In genomic region chr9:132584616-132585560, GRCh38 we compare ENCODE assay signal across 18 cellular contexts. TPM values are rescaled to one million over a fixed set of nuclear protein-coding genes. Genes with fewer than 3 reads are reported as not detected.
A peak's percentile ranks its signal among the peaks of the same experiment; 100 is the strongest.
DNase-seq lines count a peak whose midpoint lies in the region; ATAC-seq, FAIRE-seq and TF ChIP-seq lines count a peak whose summit lies in the region.
"Had no signal": no experiment of that assay in that cellular context is flagged by ENCODE, and none has a peak within 500 bp of the region (broad histone marks: within the 10 kb centered on the region; RNA-seq: fewer than 3 reads in every experiment).

No MANE protein-coding gene starts in this region.

- 13% methylated on average over 26 of the region's 29 CpGs for WGBS in K562 (ENCODE audit: insufficient coverage, low coverage, missing lambda C conversion rate)

- DNase-seq in AG08395 (ENCODE audit: low spot score) (peak; percentile 44), HCT116 (ENCODE audit: low read depth, low spot score) (no peak), K562 (ENCODE audit: extremely low read depth in 1 of 4, low spot score in 3 of 4) (no peak), SKM-1 treated with dmso at 0.1 percent for 144 hours (lab: John Stamatoyannopoulos, UW; ENCODE audit: unreplicated experiment) (no peak), BE2C (no peak)
- no peak for DNase-seq in activated CD4-positive, CD25-positive, alpha-beta regulatory T cell (lab: John Stamatoyannopoulos, UW)
- DNase-seq: activated CD4-positive, alpha-beta T cell treated with anti-CD3 and anti-CD28 coated beads for 1 hour; activated T-cell treated with anti-CD3 and anti-CD28 coated beads, Interleukin-2, amount 50 U/mL, for 72 hours; adrenal gland; AML-193; DMS 273 treated with DMSO at 0.1 percent for 48 hours; midbrain; NCI-H2171 had no signal

- no peaks in the 10 kb centered on the region for H3K9me2 ChIP-seq in HCT116 (ENCODE audit: insufficient read depth)

- in situ Hi-C loops in K562 (cut with MboI), result no loop called here

- no peak for ATAC-seq in HCT116
- no peak for ATAC-seq in K562
- ATAC-seq in HG03045 (IDR thresholded peaks at IDR 0.05; ENCODE audit: unreplicated experiment), result no peak
- ATAC-seq: activated T-cell treated with anti-CD3 and anti-CD28 coated beads, Interleukin-2, amount 50 U/mL, for 72 hours had no signal

- no peak for FAIRE-seq in K562 (lab: Jason Lieb, UNC)
- FAIRE-seq: colon had no signal

- no peaks in the 10 kb centered on the region for H3K79me2 ChIP-seq in HCT116 (ENCODE audit: insufficient read depth, low read length)
- H3K79me2 ChIP-seq in K562 (ENCODE audit: control insufficient read depth, insufficient read depth, low read length), result no peaks in the 10 kb centered on the region
- H3K79me2 ChIP-seq: parathyroid adenoma had no signal

- H3K4me2 ChIP-seq in HCT116 (ENCODE audit: low read length), result peak overlapping the region; percentile 16; the same call in 1 of the 2 replicates
- no peak overlapping the region for H3K4me2 ChIP-seq in K562 (ENCODE audit: insufficient read depth, low read length)

- no peak overlapping the region for H3K9ac ChIP-seq in HCT116 (ENCODE audit: low read length)
- no peak overlapping the region for H3K9ac ChIP-seq in K562 (ENCODE audit: insufficient read depth in 1 of 2, low read depth in 2 of 2, low read length in 2 of 2)
- H3K9ac ChIP-seq in iPS-20b (ENCODE audit: low read depth, low read length), result no peak overlapping the region
- H3K9ac ChIP-seq: parathyroid adenoma had no signal

- H3K4me3 ChIP-seq in HCT116 (replicated peaks in 1 of 2; ENCODE audit: low read depth in 1 of 2, low read length in 2 of 2) (no peak overlapping the region), K562 (no peak overlapping the region), iPS-20b (ENCODE audit: low read length) (peak overlapping the region; percentile 29; the same call in 1 of the 2 replicates), BE2C (ENCODE audit: low read depth, low read length) (no peak overlapping the region)
- H3K4me3 ChIP-seq: adrenal gland, thoracic aorta had no signal

- TF ChIP-seq POLR2A in HCT116 (IDR thresholded peaks at IDR 0.05; ENCODE audit: borderline replicate concordance, extremely low read depth, insufficient read depth, insufficient read length), result no peak
- TF ChIP-seq POLR2A in K562 (conservative IDR thresholded peaks at IDR 0.05), result no peak

- no peak for TF ChIP-seq EP300 in K562 (IDR thresholded peaks at IDR 0.05; ENCODE audit: low read length)

- H2AFZ ChIP-seq in HCT116 (ENCODE audit: low read depth, low read length, poor library complexity, severe bottlenecking) (no peak overlapping the region), K562 (ENCODE audit: low read depth, low read length) (no peak overlapping the region)
- H2AFZ ChIP-seq: parathyroid adenoma had no signal

- TF ChIP-seq CTCF in HCT116 (IDR thresholded peaks at IDR 0.05 in 2 of 3, conservative IDR thresholded peaks at IDR 0.05 in 1 of 3; ENCODE audit: borderline replicate concordance in 1 of 3, insufficient read depth in 1 of 3, low read depth in 2 of 3, low read length in 2 of 3) (no peak), K562 (IDR thresholded peaks at IDR 0.05 in 2 of 3, conservative IDR thresholded peaks at IDR 0.05 in 1 of 3; ENCODE audit: insufficient read depth in 2 of 3, low read depth in 1 of 3, low read length in 3 of 3) (no peak), BE2C (IDR thresholded peaks at IDR 0.05; ENCODE audit: low read depth, low read length) (no peak)

- H4K20me1 ChIP-seq in HCT116 (ENCODE audit: insufficient read depth) (no peaks in the 10 kb centered on the region), K562 (replicated peaks; ENCODE audit: control insufficient read depth, insufficient read depth, low read length) (peaks cover 11% of the 10 kb centered on the region; the same call in 1 of the 2 replicates)

- peaks cover 0 to 9% of the 10 kb centered on the region in 2 experiments; a peak in 2 of 4 replicates for H3K4me1 ChIP-seq in HCT116 (ENCODE audit: control insufficient read depth in 1 of 2, insufficient read depth in 2 of 2, low read length in 2 of 2)
- peaks cover 0 to 14% of the 10 kb centered on the region in 2 experiments; a peak in 2 of 5 replicates for H3K4me1 ChIP-seq in K562 (replicated peaks in 1 of 2; ENCODE audit: control insufficient read depth in 2 of 2, insufficient read depth in 2 of 2, low read length in 2 of 2)
- peaks cover 16% of the 10 kb centered on the region for H3K4me1 ChIP-seq in iPS-20b (ENCODE audit: insufficient read depth, low read length)
- H3K4me1 ChIP-seq in BE2C, result peaks cover 10% of the 10 kb centered on the region; the same call in 1 of the 2 replicates
- H3K4me1 ChIP-seq: parathyroid adenoma had no signal

- no peak overlapping the region for H3K27ac ChIP-seq in HCT116 (ENCODE audit: low read depth, low read length)
- no peak overlapping the region for H3K27ac ChIP-seq in K562 (ENCODE audit: extremely low read depth, low read depth, low read length)
- H3K27ac ChIP-seq in iPS-20b (ENCODE audit: low read length), result no peak overlapping the region
- H3K27ac ChIP-seq: adrenal gland, parathyroid adenoma, thoracic aorta had no signal

- BruUV-seq in HCT116 (replicated peaks; lab: Mats Ljungman, UMichigan) (no TSS peak), K562 (replicated peaks; lab: Mats Ljungman, UMichigan) (no TSS peak)

- no peaks in the 10 kb centered on the region for H3K36me3 ChIP-seq in HCT116 (ENCODE audit: control insufficient read depth in 1 of 2, insufficient read depth in 2 of 2, low read length in 2 of 2)
- no peaks in the 10 kb centered on the region for H3K36me3 ChIP-seq in K562 (ENCODE audit: control insufficient read depth, insufficient read depth, low read length)
- no peaks in the 10 kb centered on the region for H3K36me3 ChIP-seq in iPS-20b (ENCODE audit: insufficient read depth, low read depth, low read length)
- H3K36me3 ChIP-seq in BE2C, result no peaks in the 10 kb centered on the region
- H3K36me3 ChIP-seq: adrenal gland, thoracic aorta had no signal

- H3K27me3 ChIP-seq in HCT116 (ENCODE audit: insufficient read depth, low read length) (no peaks in the 10 kb centered on the region), K562 (ENCODE audit: control insufficient read depth in 2 of 2, insufficient read depth in 2 of 2, low read length in 2 of 2) (peaks cover 18 to 60% of the 10 kb centered on the region in 2 experiments; a peak in 4 of 5 replicates), iPS-20b (ENCODE audit: insufficient read depth, low read length) (peaks cover 100% of the 10 kb centered on the region), BE2C (peaks cover 98% of the 10 kb centered on the region)

- intact Hi-C loops in HCT116 (cut with micrococcal nuclease), result no loop called here
- intact Hi-C loops in K562 (cut with micrococcal nuclease), result no loop called here

- H3K9me1 ChIP-seq in K562 (ENCODE audit: control insufficient read depth, insufficient read depth, low read length), result no peaks in the 10 kb centered on the region

- no peak for TF ChIP-seq RAD21 in HCT116 (IDR thresholded peaks at IDR 0.05; ENCODE audit: low read depth)
- no peak for TF ChIP-seq RAD21 in K562 (CRISPR knock-in tag; conservative IDR thresholded peaks at IDR 0.05 in 1 of 2, IDR thresholded peaks at IDR 0.05 in 1 of 2)

- RAD21 ChIA-PET in HCT116 (lab: Charles Lee; ENCODE audit: low non-redundant PET in 1 of 2, low total read pairs in 2 of 2, uncharacterized antibody in 2 of 2, unreplicated experiment in 2 of 2), result no interaction called here

- CTCF ChIA-PET in HCT116 (lab: Charles Lee), result no interaction called here
- CTCF ChIA-PET in K562 (lab: Yijun Ruan, JAX; ENCODE audit: low intra/inter-chr PET ratio), result no interaction called here

- H3K9me3 ChIP-seq in HCT116 (ENCODE audit: control insufficient read depth in 1 of 2, insufficient read depth in 1 of 2, low read depth in 1 of 2, low read length in 2 of 2) (no peaks in the 10 kb centered on the region), K562 (replicated peaks; ENCODE audit: control insufficient read depth, insufficient read depth, low read depth, low read length) (no peaks in the 10 kb centered on the region), iPS-20b (ENCODE audit: insufficient read depth, low read depth, low read length) (peaks cover 4% of the 10 kb centered on the region; the same call in 1 of the 2 replicates), BE2C (no peaks in the 10 kb centered on the region)
- H3K9me3 ChIP-seq: adrenal gland, thoracic aorta had no signal

- POLR2A ChIA-PET in HCT116 (lab: Charles Lee), result no interaction called here
- POLR2A ChIA-PET in K562 (lab: Yijun Ruan, JAX), result no interaction called here

TF ChIP-seq in HCT116, 20 proteins besides CTCF, POLR2A, EP300 and RAD21:
- TF ChIP-seq EGR1 (IDR thresholded peaks at IDR 0.05; ENCODE audit: low read depth) (no peak), FOSL1 (IDR thresholded peaks at IDR 0.05; ENCODE audit: low read depth) (no peak), SRF (IDR thresholded peaks at IDR 0.05; ENCODE audit: low read depth) (no peak)

TF ChIP-seq in K562, 482 proteins besides CTCF, POLR2A, EP300 and RAD21 (continues in another document):
- no peak for TF ChIP-seq MTA2 (IDR thresholded peaks at IDR 0.05; ENCODE audit: low read depth)
- TF ChIP-seq TAF7 (tag; IDR thresholded peaks at IDR 0.05), result no peak
- peak; percentile 72 for TF ChIP-seq CBX2 (IDR thresholded peaks at IDR 0.05; ENCODE audit: insufficient read depth, low read length, poor library complexity, severe bottlenecking)

RNA-seq across cellular contexts. Expression of gene BARHL1, which starts 2.5 kb away (rescaled TPM):
- total RNA-seq in HCT116 (2021; ENCODE audit: unreplicated experiment) (not detected), K562 (2014; rRNA removed) (not detected in 2 replicates), K562 (2014; rRNA removed; fragmentation: Illumina TruSeq; extraction: Trizol) (not detected in 2 replicates), K562 (2015; rRNA removed; fragmentation: Illumina TruSeq; extraction: Trizol) (not detected in 2 replicates), K562 (2021) (not detected in 2 replicates)
- not detected in 2 replicates for polyA plus RNA-seq in HCT116 (2012)
- total RNA-seq in K562 (2011; cell fraction: chromatin; rRNA removed; ENCODE audit: low replicate concordance), result not detected in 2 replicates
- total RNA-seq in K562 (2011; cell fraction: nucleolus; rRNA removed), result not detected in 2 replicates
- not detected in 2 replicates for total RNA-seq in K562 (2011; cell fraction: nucleoplasm; rRNA removed)
- polyA plus RNA-seq in K562 (2011; rRNA removed) (not detected in 2 replicates), K562 (2014; fragmentation: Illumina TruSeq; extraction: Trizol) (not detected in 2 replicates), K562 (2014; fragmentation: Nextera tagmentation; extraction: Ambion mirVana) (not detected), K562 (2014; rRNA removed) (not detected in 2 replicates)
- not detected in 2 replicates for polyA plus RNA-seq in K562 (2011; cell fraction: cytosol; rRNA removed)
- not detected in 2 replicates for polyA plus RNA-seq in K562 (2011; cell fraction: nucleus; rRNA removed)
- polyA plus RNA-seq in K562 (2012), result 0.07 TPM in 1 of 2 replicates, not detected in the other
- polyA minus RNA-seq in K562 (2011; rRNA and poly(A)+ RNA removed), result not detected in 2 replicates
- polyA minus RNA-seq in K562 (2011; cell fraction: cytosol; rRNA and poly(A)+ RNA removed), result not detected in 2 replicates
- not detected in 2 replicates for polyA minus RNA-seq in K562 (2011; cell fraction: nucleus; rRNA and poly(A)+ RNA removed)
- 0.43 TPM for polyA plus RNA-seq in BE2C (2012; ENCODE audit: insufficient read depth, insufficient read length, low read depth)
- total RNA-seq: activated T-cell treated with anti-CD3 and anti-CD28 coated beads, Interleukin-2, amount 50 U/mL, for 72 hours; adrenal gland; thoracic aorta had no signal
- polyA plus RNA-seq: adrenal gland had no signal
